22 cellular contexts compared by ENCODE assay signal in genomic region chr3:26438325-26438940, GRCh38.
DNase-seq lines count a peak whose midpoint lies in the region; ATAC-seq and TF ChIP-seq lines count a peak whose summit lies in the region.
"Had no signal": no experiment of that assay in that cellular context is flagged by ENCODE, and none has a peak within 500 bp of the region (broad histone marks: within the 10 kb centered on the region; RNA-seq: fewer than 3 reads in every experiment).

No MANE protein-coding gene starts in this region.

- no peaks in the 10 kb centered on the region for H3K4me1 ChIP-seq in naive thymus-derived CD4-positive, alpha-beta T cell (ENCODE audit: control insufficient read depth in 2 of 2, insufficient read depth in 2 of 2, low read length in 2 of 2)

- H3K27ac ChIP-seq in naive thymus-derived CD4-positive, alpha-beta T cell (ENCODE audit: low read depth, low read length), result no peak overlapping the region

- no peaks in the 10 kb centered on the region for H3K27me3 Mint-ChIP-seq in naive thymus-derived CD4-positive, alpha-beta T cell
- H3K27me3 Mint-ChIP-seq: activated T-cell treated with anti-CD3 and anti-CD28 coated beads, Interleukin-2, amount 50 U/mL, for 24 hours; CD4-positive, CD25-positive, alpha-beta regulatory T cell; central memory CD8-positive, alpha-beta T cell had no signal

- no peaks in the 10 kb centered on the region for H3K9me3 ChIP-seq in naive thymus-derived CD4-positive, alpha-beta T cell (ENCODE audit: control insufficient read depth in 2 of 3, low read length in 3 of 3)

- ATAC-seq in naive thymus-derived CD4-positive, alpha-beta T cell, result no peak
- ATAC-seq: right cardiac atrium had no signal

- in situ Hi-C loops in GM13977 (cut with MboI; ENCODE audit: low pct_unique_long_range_greater_than_20kb, low sequenced_read_pairs, unreplicated experiment), result no loop called here

- intact Hi-C loops in naive thymus-derived CD4-positive, alpha-beta T cell (cut with micrococcal nuclease), result no loop called here

- H3K27me3 ChIP-seq in naive thymus-derived CD4-positive, alpha-beta T cell (ENCODE audit: control insufficient read depth in 2 of 2, insufficient read depth in 2 of 2, low read length in 2 of 2), result no peaks in the 10 kb centered on the region
- H3K27me3 ChIP-seq: SJCRH30 had no signal

- H3K36me3 ChIP-seq in naive thymus-derived CD4-positive, alpha-beta T cell (ENCODE audit: control insufficient read depth in 2 of 3, insufficient read depth in 3 of 3, low read length in 3 of 3), result no peaks in the 10 kb centered on the region
- H3K36me3 ChIP-seq: SJCRH30 had no signal

- no peak for TF ChIP-seq CTCF in GM13977 (IDR thresholded peaks at IDR 0.05; ENCODE audit: extremely low read depth, insufficient read depth, missing control alignments)

- POLR2A ChIA-PET in naive thymus-derived CD4-positive, alpha-beta T cell (lab: Charles Lee), result no interaction called here

- H3K4me3 Mint-ChIP-seq in naive thymus-derived CD4-positive, alpha-beta T cell, result no peak overlapping the region
- H3K4me3 Mint-ChIP-seq: activated T-cell treated with anti-CD3 and anti-CD28 coated beads, Interleukin-2, amount 50 U/mL, for 24 hours; CD4-positive, CD25-positive, alpha-beta regulatory T cell; central memory CD8-positive, alpha-beta T cell had no signal

- no peaks in the 10 kb centered on the region for H3K4me1 Mint-ChIP-seq in naive thymus-derived CD4-positive, alpha-beta T cell
- H3K4me1 Mint-ChIP-seq: CD4-positive, CD25-positive, alpha-beta regulatory T cell; central memory CD8-positive, alpha-beta T cell had no signal

- DNase-seq in ELR (ENCODE audit: low read depth) (peak; percentile 8), astrocyte of the hippocampus (ENCODE audit: low read depth, low spot score) (peak; percentile 8), iris pigment epithelial cell (ENCODE audit: low read depth) (peak; percentile 3), renal cortical epithelial cell (ENCODE audit: low read depth) (peak; percentile 57), GM13977 (ENCODE audit: low spot score) (no peak), SW 1271 (lab: John Stamatoyannopoulos, UW) (no peak)
- DNase-seq in naive thymus-derived CD4-positive, alpha-beta T cell, result no peak
- DNase-seq: activated CD8-positive, alpha-beta memory T cell treated with anti-CD3 and anti-CD28 coated beads for 24 hours; activated naive CD4-positive, alpha-beta T cell treated with Interleukin-2 at 50 U/mL for 16 hours; activated T-cell treated with anti-CD3 and anti-CD28 coated beads, Interleukin-2, amount 50 U/mL, for 24 hours; CD4-positive, CD25-positive, alpha-beta regulatory T cell; foreskin fibroblast; GDM1; hypothalamus; islet precursor cell; KBM-7; NCI-H1048; NCI-H187 treated with DMSO at 0.1 percent for 48 hours; NCI-H446 treated with DMSO at 0.1 percent for 48 hours; right cardiac atrium had no signal

- CTCF ChIA-PET in naive thymus-derived CD4-positive, alpha-beta T cell (lab: Charles Lee), result no interaction called here

- no peaks in the 10 kb centered on the region for H3K36me3 Mint-ChIP-seq in naive thymus-derived CD4-positive, alpha-beta T cell
- H3K36me3 Mint-ChIP-seq: CD4-positive, CD25-positive, alpha-beta regulatory T cell had no signal

- no peak overlapping the region for H3K27ac Mint-ChIP-seq in naive thymus-derived CD4-positive, alpha-beta T cell
- H3K27ac Mint-ChIP-seq: activated T-cell treated with anti-CD3 and anti-CD28 coated beads, Interleukin-2, amount 50 U/mL, for 24 hours; CD4-positive, CD25-positive, alpha-beta regulatory T cell had no signal

- H3K4me3 ChIP-seq in naive thymus-derived CD4-positive, alpha-beta T cell (ENCODE audit: low read length), result no peak overlapping the region
- H3K4me3 ChIP-seq: SJCRH30 had no signal

- H3K9me3 Mint-ChIP-seq in naive thymus-derived CD4-positive, alpha-beta T cell, result peaks cover 0 to 19% (median 6%) of the 10 kb centered on the region in 11 donors
- H3K9me3 Mint-ChIP-seq: activated T-cell treated with anti-CD3 and anti-CD28 coated beads, Interleukin-2, amount 50 U/mL, for 24 hours had no signal

Comparison
In these comparisons a context has a peak if more than half of its experiments do, and no peak if none do; other contexts are left out.
1. DNase-seq: peak in ELR (single experiment), astrocyte of the hippocampus (single experiment), iris pigment epithelial cell (single experiment) and renal cortical epithelial cell (single experiment); none in GM13977 (single experiment), naive thymus-derived CD4-positive, alpha-beta T cell (0 of 9) and SW 1271 (0 of 2).